ENCODE assay signal across 7 cellular contexts in genomic region chr16:55640714-55641327, GRCh38. TPM values are rescaled to one million over a fixed set of nuclear protein-coding genes. Genes with fewer than 3 reads are reported as not detected.
"Had no signal": no experiment of that assay in that cellular context is flagged by ENCODE, and none has a peak within 500 bp of the region (broad histone marks: within the 10 kb centered on the region; RNA-seq: fewer than 3 reads in every experiment).

No MANE protein-coding gene starts in this region.

- H3K4me3 ChIP-seq: GM23338, HAP-1 had no signal

- H3K4me1 ChIP-seq: HAP-1 had no signal

- H3K27ac ChIP-seq: HL-60 had no signal

- H3K4me1 Mint-ChIP-seq: IgD-negative memory B cell had no signal

- H3K36me3 ChIP-seq: HAP-1 had no signal

- H2AFZ ChIP-seq: GM23338 had no signal

- H3K4me2 ChIP-seq: GM23338 had no signal

- H3K36me3 Mint-ChIP-seq: IgD-negative memory B cell had no signal

- H3K9me3 Mint-ChIP-seq: GM23338, HFFc6 had no signal

- H3K27ac Mint-ChIP-seq: GM23338, HFFc6, IgD-negative memory B cell had no signal

- DNase-seq: HFFc6 had no signal

- H3K4me3 Mint-ChIP-seq: GM23338, HFFc6, IgD-negative memory B cell had no signal

- H3K9me3 ChIP-seq: HAP-1 had no signal

RNA-seq across cellular contexts. Expression of gene SLC6A2, which starts 15.0 kb away (rescaled TPM):
- total RNA-seq: H1, HFFc6, HT1080 had no signal
- polyA plus RNA-seq: IgD-negative memory B cell had no signal
